In the genomic region with DNA sequence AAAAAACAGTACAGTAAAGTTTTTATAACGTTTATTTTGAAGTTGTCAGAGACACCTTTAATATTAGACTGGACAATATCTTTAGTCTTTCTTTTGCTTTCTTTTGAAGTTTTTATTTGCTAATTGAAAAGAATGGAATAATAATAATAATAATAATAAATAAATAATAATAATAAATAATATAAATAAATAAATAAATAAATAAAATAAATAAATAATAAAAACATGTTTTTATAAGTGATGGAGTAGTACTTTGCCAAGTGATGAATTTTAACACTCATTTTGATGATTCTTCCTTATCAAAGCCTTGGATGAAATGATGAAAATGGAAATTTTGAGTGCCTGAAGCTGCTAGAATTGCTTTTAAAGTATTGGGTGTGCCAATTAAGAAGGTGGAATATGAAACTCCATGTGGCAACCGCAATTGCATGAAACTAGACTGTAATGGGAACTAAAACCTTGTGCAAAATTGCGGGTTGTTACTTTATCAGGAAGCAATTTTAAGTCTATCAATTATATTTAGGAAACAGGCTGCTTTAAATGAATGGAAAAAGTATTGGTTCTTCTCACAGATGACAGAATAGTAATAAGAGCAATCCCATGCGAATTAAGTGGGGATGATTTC, we compare ENCODE assay signal across 11 cellular contexts. TPM values are rescaled to one million over a fixed set of nuclear protein-coding genes. Genes with fewer than 3 reads are reported as not detected.
DNase-seq lines count a peak whose midpoint lies in the region; ATAC-seq and TF ChIP-seq lines count a peak whose summit lies in the region.
"Had no signal": no experiment of that assay in that cellular context is flagged by ENCODE, and none has a peak within 500 bp of the region (broad histone marks: within the 10 kb centered on the region; RNA-seq: fewer than 3 reads in every experiment).

No MANE protein-coding gene starts in this region.

- no peaks in the 10 kb centered on the region for H3K27me3 ChIP-seq in KMS-11 (ENCODE audit: insufficient read depth, low read depth)
- H3K27me3 ChIP-seq in right lobe of liver: no peaks in the 10 kb centered on the region

- H3K36me3 Mint-ChIP-seq in activated naive CD8-positive, alpha-beta T cell treated with anti-CD3 and anti-CD28 coated beads, Interleukin-2, amount 50 U/mL, for 24 hours (ENCODE audit: low read depth): peaks cover 26% of the 10 kb centered on the region
- H3K36me3 Mint-ChIP-seq in mesothelial cell of epicardium: peaks cover 15% of the 10 kb centered on the region

- H3K9ac ChIP-seq in KMS-11: no peak overlapping the region

- H3K4me3 Mint-ChIP-seq in activated naive CD8-positive, alpha-beta T cell treated with anti-CD3 and anti-CD28 coated beads, Interleukin-2, amount 50 U/mL, for 24 hours: peak overlapping the region; percentile 83
- H3K4me3 Mint-ChIP-seq in mesothelial cell of epicardium: no peak overlapping the region

- no peaks in the 10 kb centered on the region for H3K9me3 Mint-ChIP-seq in activated naive CD8-positive, alpha-beta T cell treated with anti-CD3 and anti-CD28 coated beads, Interleukin-2, amount 50 U/mL, for 24 hours
- no peaks in the 10 kb centered on the region for H3K9me3 Mint-ChIP-seq in mesothelial cell of epicardium

- TF ChIP-seq CTCF in KMS-11 (conservative IDR thresholded peaks at IDR 0.05; ENCODE audit: low read depth, low read length) (no peak), mesothelial cell of epicardium (IDR thresholded peaks at IDR 0.05; ENCODE audit: unreplicated experiment) (no peak), right lobe of liver (IDR thresholded peaks at IDR 0.05) (no peak)

- H3K4me2 ChIP-seq in KMS-11: peak overlapping the region; percentile 47; the same call in 1 of the 2 replicates

- H3K4me3 ChIP-seq in KMS-11 (IDR thresholded peaks at IDR 0.05; ENCODE audit: insufficient read depth, low read depth, low read length) (no peak overlapping the region), right lobe of liver (no peak overlapping the region)

- H3K27ac ChIP-seq in KMS-11 (0 out of 2 replicates have a peak overlapping the region, but pooled peaks have one; percentile 32), right lobe of liver (no peak overlapping the region)

- DNase-seq in CD1c-positive myeloid dendritic cell (ENCODE audit: extremely low spot score): peak; percentile 79
- DNase-seq in activated naive CD8-positive, alpha-beta T cell treated with anti-CD3 and anti-CD28 coated beads, Interleukin-2, amount 50 U/mL, for 24 hours: no peak
- DNase-seq in mesothelial cell of epicardium (ENCODE audit: low spot score in 2 of 2, unreplicated experiment in 2 of 2): no peak
- DNase-seq in NCI-H774 (lab: John Stamatoyannopoulos, UW): no peak
- DNase-seq in right lobe of liver: no peak
- DNase-seq in NCI-H2081 (lab: John Stamatoyannopoulos, UW): no peak
- DNase-seq: cerebellar nuclear complex, NCI-H345, retina had no signal

- ATAC-seq in activated naive CD8-positive, alpha-beta T cell treated with anti-CD3 and anti-CD28 coated beads, Interleukin-2, amount 50 U/mL, for 24 hours: no peak
- ATAC-seq in right lobe of liver: no peak
- no peak for ATAC-seq in GM18858 (IDR thresholded peaks at IDR 0.05; ENCODE audit: unreplicated experiment)

- H3K4me1 Mint-ChIP-seq in activated naive CD8-positive, alpha-beta T cell treated with anti-CD3 and anti-CD28 coated beads, Interleukin-2, amount 50 U/mL, for 24 hours: peaks cover 77% of the 10 kb centered on the region
- H3K4me1 Mint-ChIP-seq in mesothelial cell of epicardium: peaks cover 54% of the 10 kb centered on the region

- H3K36me3 ChIP-seq in KMS-11 (ENCODE audit: insufficient read depth) (no peaks in the 10 kb centered on the region), right lobe of liver (no peaks in the 10 kb centered on the region)

- intact Hi-C loops in right lobe of liver (cut with DNase I): no loop called here

- H3K79me2 ChIP-seq in KMS-11 (ENCODE audit: insufficient read depth, low read depth): no peaks in the 10 kb centered on the region

- H2AFZ ChIP-seq in KMS-11 (ENCODE audit: low read depth): no peak overlapping the region

- H4K20me1 ChIP-seq in KMS-11 (ENCODE audit: insufficient read depth): no peaks in the 10 kb centered on the region

- no peaks in the 10 kb centered on the region for H3K9me3 ChIP-seq in right lobe of liver

- peaks cover 63% of the 10 kb centered on the region for H3K4me1 ChIP-seq in KMS-11 (ENCODE audit: low read depth, poor library complexity, severe bottlenecking)
- no peaks in the 10 kb centered on the region for H3K4me1 ChIP-seq in right lobe of liver

- no peak for TF ChIP-seq POLR2A in right lobe of liver (IDR thresholded peaks at IDR 0.05)

- no peaks in the 10 kb centered on the region for H3K27me3 Mint-ChIP-seq in activated naive CD8-positive, alpha-beta T cell treated with anti-CD3 and anti-CD28 coated beads, Interleukin-2, amount 50 U/mL, for 24 hours
- H3K27me3 Mint-ChIP-seq in mesothelial cell of epicardium (ENCODE audit: low read depth): no peaks in the 10 kb centered on the region

- peak overlapping the region; percentile 82 for H3K27ac Mint-ChIP-seq in activated naive CD8-positive, alpha-beta T cell treated with anti-CD3 and anti-CD28 coated beads, Interleukin-2, amount 50 U/mL, for 24 hours
- peak overlapping the region; percentile 13 for H3K27ac Mint-ChIP-seq in mesothelial cell of epicardium

- WGBS in right lobe of liver (ENCODE audit: insufficient coverage, low coverage, low lambda C conversion rate, missing lambda C conversion rate): 38% methylated on average over 4 of the region's 4 CpGs

RNA-seq across cellular contexts. Expression of gene ANXA1, which starts 4.4 kb away (rescaled TPM):
- total RNA-seq in mesothelial cell of epicardium (166 to 189 TPM (median 183 TPM) in 3 replicates), right lobe of liver (10 to 100 TPM in 4 of 6 experiments, 1 to 10 TPM in 2; 3.2 to 16.8 (median 12.5) TPM)
